1 cellular context compared by ENCODE assay signal in the genomic region with DNA sequence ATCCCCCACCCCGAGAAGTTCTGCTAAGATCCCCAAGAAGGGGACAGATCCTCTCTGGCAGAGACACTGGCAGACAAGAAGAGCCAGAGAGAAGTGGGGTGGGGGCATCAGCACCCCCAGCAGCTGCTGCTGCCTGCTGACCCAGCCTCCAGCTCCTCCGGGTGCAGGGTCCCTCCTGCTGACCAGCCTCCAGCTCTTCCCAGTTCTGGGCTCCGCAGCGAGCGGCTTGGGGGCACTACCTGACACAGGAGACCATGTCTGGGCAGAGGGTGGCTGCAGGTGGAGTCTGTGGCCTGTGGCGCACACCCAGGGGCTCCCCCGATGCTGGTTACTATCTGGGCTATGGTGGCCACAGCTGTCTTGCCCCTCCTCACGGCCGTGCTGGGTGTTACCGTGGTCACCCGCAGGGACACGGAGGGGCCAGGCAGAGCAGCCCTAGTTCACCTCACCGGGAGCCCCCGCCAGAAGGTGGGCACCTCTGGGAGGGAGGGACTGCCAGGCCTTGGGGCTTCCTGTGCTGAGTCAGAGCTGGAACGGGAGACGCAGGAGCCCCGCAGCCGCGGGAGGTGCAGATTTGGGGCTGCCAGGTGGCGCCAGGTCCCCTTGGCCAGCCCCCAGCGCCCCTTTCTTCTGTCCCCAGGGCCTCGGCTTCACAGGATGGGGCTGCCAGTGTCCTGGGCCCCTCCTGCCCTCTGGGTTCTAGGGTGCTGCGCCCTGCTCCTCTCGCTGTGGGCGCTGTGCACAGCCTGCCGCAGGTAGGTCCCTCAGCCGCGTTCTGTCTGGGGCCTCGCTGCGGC.
TF ChIP-seq lines count a peak whose summit lies in the region.

No MANE protein-coding gene starts in this region.

TF ChIP-seq in GM12878, 131 proteins besides CTCF, POLR2A, EP300 and RAD21 (continued from another document):
- no peak for TF ChIP-seq KLF5 (IDR thresholded peaks at IDR 0.05; ENCODE audit: partially characterized antibody)
- no peak for TF ChIP-seq ZSCAN29 (IDR thresholded peaks at IDR 0.05)
- peak; percentile 75 for TF ChIP-seq IKZF1 (conservative IDR thresholded peaks at IDR 0.05)
- TF ChIP-seq, protein P1, sequence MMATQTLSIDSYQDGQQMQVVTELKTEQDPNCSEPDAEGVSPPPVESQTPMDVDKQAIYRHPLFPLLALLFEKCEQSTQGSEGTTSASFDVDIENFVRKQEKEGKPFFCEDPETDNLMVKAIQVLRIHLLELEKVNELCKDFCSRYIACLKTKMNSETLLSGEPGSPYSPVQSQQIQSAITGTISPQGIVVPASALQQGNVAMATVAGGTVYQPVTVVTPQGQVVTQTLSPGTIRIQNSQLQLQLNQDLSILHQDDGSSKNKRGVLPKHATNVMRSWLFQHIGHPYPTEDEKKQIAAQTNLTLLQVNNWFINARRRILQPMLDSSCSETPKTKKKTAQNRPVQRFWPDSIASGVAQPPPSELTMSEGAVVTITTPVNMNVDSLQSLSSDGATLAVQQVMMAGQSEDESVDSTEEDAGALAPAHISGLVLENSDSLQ (IDR thresholded peaks at IDR 0.05), result peak; percentile 23; the same call in 1 of the 2 replicates
- TF ChIP-seq IKZF2 (IDR thresholded peaks at IDR 0.05), result peak in 1 of 2 experiments; percentile 39; a peak in 1 of 4 replicates
- TF ChIP-seq NR2F1 (conservative IDR thresholded peaks at IDR 0.05), result no peak; the same call in 1 of the 2 replicates
- 0 out of 4 replicates have a peak, but pooled peaks have one; percentile 4 to 50 for TF ChIP-seq BHLHE40 (IDR thresholded peaks at IDR 0.05; ENCODE audit: borderline replicate concordance in 1 of 2, low read depth in 2 of 2, low read length in 1 of 2)
- TF ChIP-seq MEF2B (IDR thresholded peaks at IDR 0.05; ENCODE audit: partially characterized antibody, poor library complexity, severe bottlenecking), result no peak
- peak; percentile 53 for TF ChIP-seq DPF2 (IDR thresholded peaks at IDR 0.05)
- TF ChIP-seq, protein P2, sequence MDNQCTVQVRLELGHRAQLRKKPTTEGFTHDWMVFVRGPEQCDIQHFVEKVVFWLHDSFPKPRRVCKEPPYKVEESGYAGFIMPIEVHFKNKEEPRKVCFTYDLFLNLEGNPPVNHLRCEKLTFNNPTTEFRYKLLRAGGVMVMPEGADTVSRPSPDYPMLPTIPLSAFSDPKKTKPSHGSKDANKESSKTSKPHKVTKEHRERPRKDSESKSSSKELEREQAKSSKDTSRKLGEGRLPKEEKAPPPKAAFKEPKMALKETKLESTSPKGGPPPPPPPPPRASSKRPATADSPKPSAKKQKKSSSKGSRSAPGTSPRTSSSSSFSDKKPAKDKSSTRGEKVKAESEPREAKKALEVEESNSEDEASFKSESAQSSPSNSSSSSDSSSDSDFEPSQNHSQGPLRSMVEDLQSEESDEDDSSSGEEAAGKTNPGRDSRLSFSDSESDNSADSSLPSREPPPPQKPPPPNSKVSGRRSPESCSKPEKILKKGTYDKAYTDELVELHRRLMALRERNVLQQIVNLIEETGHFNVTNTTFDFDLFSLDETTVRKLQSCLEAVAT (IDR thresholded peaks at IDR 0.05), result 0 out of 2 replicates have a peak, but pooled peaks have one; percentile 13
- peak; percentile 21; the same call in 1 of the 2 replicates for TF ChIP-seq CREB1 (IDR thresholded peaks at IDR 0.05; ENCODE audit: low read depth)
